ENCODE assay signal across 22 cellular contexts in genomic region chr5:79971156-79971555, GRCh38. TPM values are rescaled to one million over a fixed set of nuclear protein-coding genes. Genes with fewer than 3 reads are reported as not detected.
A peak's percentile ranks its signal among the peaks of the same experiment; 100 is the strongest.
DNase-seq lines count a peak whose midpoint lies in the region; ATAC-seq, FAIRE-seq and TF ChIP-seq lines count a peak whose summit lies in the region.
"Had no signal": no experiment of that assay in that cellular context is flagged by ENCODE, and none has a peak within 500 bp of the region (broad histone marks: within the 10 kb centered on the region; RNA-seq: fewer than 3 reads in every experiment).

No MANE protein-coding gene starts in this region.

- H3K4me1 ChIP-seq in left ventricle myocardium inferior = no peaks in the 10 kb centered on the region
- H3K4me1 ChIP-seq in SJSA1 (replicated peaks) = peaks cover 39% of the 10 kb centered on the region

- H3K4me3 ChIP-seq in left ventricle myocardium inferior (no peak overlapping the region), SJSA1 (no peak overlapping the region)
- H3K4me3 ChIP-seq: lung had no signal

- H3K9me3 ChIP-seq in left ventricle myocardium inferior (replicated peaks) = no peaks in the 10 kb centered on the region
- no peaks in the 10 kb centered on the region for H3K9me3 ChIP-seq in SJSA1 (replicated peaks)

- FAIRE-seq in frontal cortex (lab: Jason Lieb, UNC) = no peak
- FAIRE-seq: TTC549 had no signal

- intact Hi-C loops in left ventricle myocardium inferior (cut with micrococcal nuclease) (no loop called here), cardiac septum (cut with DNase I) (no loop called here)

- peaks cover 5% of the 10 kb centered on the region for H3K36me3 ChIP-seq in left ventricle myocardium inferior
- H3K36me3 ChIP-seq in SJSA1 = peaks cover 4% of the 10 kb centered on the region; the same call in 1 of the 2 replicates

- ATAC-seq in HG02610 (IDR thresholded peaks at IDR 0.05; ENCODE audit: unreplicated experiment) (no peak), HG03442 (IDR thresholded peaks at IDR 0.05; ENCODE audit: unreplicated experiment) (no peak)
- ATAC-seq: naive thymus-derived CD8-positive, alpha-beta T cell had no signal

- H3K27me3 ChIP-seq in left ventricle myocardium inferior (ENCODE audit: low read depth) (no peaks in the 10 kb centered on the region), SJSA1 (replicated peaks) (no peaks in the 10 kb centered on the region)

- DNase-seq in left ventricle myocardium inferior = no peak
- no peak for DNase-seq in cardiac septum (ENCODE audit: low spot score)
- DNase-seq in SJSA1 (ENCODE audit: low read depth in 1 of 2, low spot score in 2 of 2) = no peak
- peak; percentile 56 for DNase-seq in fibroblast of gingiva (ENCODE audit: low read depth)
- no peak for DNase-seq in frontal cortex (ENCODE audit: low spot score in 2 of 2)
- DNase-seq in DMS153 treated with DMSO at 0.1 percent for 48 hours (lab: John Stamatoyannopoulos, UW; ENCODE audit: unreplicated experiment) = no peak
- DNase-seq: 8988T; activated CD4-positive, alpha-beta T cell treated with anti-CD3 and anti-CD28 coated beads, Interleukin-2, amount 50 U/mL, for 1 hour; activated naive CD4-positive, alpha-beta T cell treated with anti-CD3 and anti-CD28 coated beads, Interleukin-2, amount 10 ng/mL, durations not matched to agents 7 days and 5 days; activated T-cell treated with anti-CD3 and anti-CD28 coated beads for 4 hours; CD4-positive, alpha-beta memory T cell; effector memory CD4-positive, alpha-beta T cell; H9; MM.1S; naive thymus-derived CD8-positive, alpha-beta T cell; NCI-H187 treated with DMSO at 0.1 percent for 48 hours; stimulated activated naive CD4-positive, alpha-beta T cell treated with Interleukin-2 at 50 U/mL for 16 hours; trophoblast cell had no signal

- H3K27ac ChIP-seq in left ventricle myocardium inferior (replicated peaks) = peak overlapping the region; percentile 47
- H3K27ac ChIP-seq in SJSA1 = 0 out of 2 replicates have a peak overlapping the region, but pooled peaks have one; percentile 10

- TF ChIP-seq CTCF in left ventricle myocardium inferior (IDR thresholded peaks at IDR 0.05; ENCODE audit: borderline replicate concordance) = no peak

RNA-seq across cellular contexts. Expression of gene MTX3, which starts 19.9 kb away (rescaled TPM):
- total RNA-seq in left ventricle myocardium inferior = 10.4 TPM
- 15.9 TPM for total RNA-seq in cardiac septum
- total RNA-seq in SJSA1 (2014; rRNA removed; shearing (Covaris generic)) = 16.3 and 25.3 TPM in 2 replicates
- total RNA-seq in frontal cortex = 14.7 TPM
